23 cellular contexts compared by ENCODE assay signal in the genomic region with DNA sequence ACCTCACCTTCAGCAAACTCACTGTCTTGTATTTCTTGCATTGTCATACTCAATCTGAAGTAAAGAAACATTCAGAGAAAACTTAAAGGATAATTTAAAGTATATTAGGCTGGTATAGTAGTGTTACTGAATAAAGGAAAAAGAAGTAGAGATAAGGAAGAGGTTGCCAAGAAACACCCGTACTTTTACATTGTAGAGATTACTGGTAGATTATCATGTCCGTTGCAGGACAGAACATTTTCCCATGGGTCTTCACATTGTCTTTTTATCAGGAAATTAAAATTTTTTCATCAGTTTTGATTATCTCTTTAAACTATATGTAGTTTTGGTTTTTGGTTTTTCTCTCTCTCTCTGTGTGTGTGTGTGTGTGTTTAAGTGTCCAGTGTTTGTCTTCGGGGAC. TPM values are rescaled to one million over a fixed set of nuclear protein-coding genes. Genes with fewer than 3 reads are reported as not detected.
DNase-seq lines count a peak whose midpoint lies in the region; ATAC-seq and TF ChIP-seq lines count a peak whose summit lies in the region.
"Had no signal": no experiment of that assay in that cellular context is flagged by ENCODE, and none has a peak within 500 bp of the region (broad histone marks: within the 10 kb centered on the region; RNA-seq: fewer than 3 reads in every experiment).

No MANE protein-coding gene starts in this region.

- no peak for ATAC-seq in CD4-positive, alpha-beta T cell (ENCODE audit: poor library complexity)
- no peak for ATAC-seq in T-cell (replicated peaks in 1 of 4)
- no peak for ATAC-seq in activated CD8-positive, alpha-beta T cell treated with anti-CD3 and anti-CD28 coated beads for 36 hours
- ATAC-seq: A549, PC-3 had no signal

- CTCF ChIA-PET in CD4-positive, alpha-beta T cell (lab: Charles Lee), result interaction anchor here (1.2 to 1.3 kb wide), 2 partner anchors 13 to 110 kb away, joined by 3 to 6 read pairs; no protein-coding TSS in a partner anchor
- CTCF ChIA-PET in CD8-positive, alpha-beta memory T cell (lab: Charles Lee), result interaction anchor here (1.0 to 1.5 kb wide), 2 partner anchors 13 to 15 kb away, joined by 3 to 4 read pairs; no protein-coding TSS in a partner anchor
- CTCF ChIA-PET in T-cell (lab: Charles Lee), result interaction anchor here (0.6 to 1.2 kb wide), 2 partner anchors 39 to 60 kb away, joined by 3 to 5 read pairs; no protein-coding TSS in a partner anchor
- CTCF ChIA-PET in activated CD8-positive, alpha-beta T cell treated with anti-CD3 and anti-CD28 coated beads for 36 hours (lab: Charles Lee), result interaction anchor here (0.8 to 1.3 kb wide), 3 partner anchors 51 to 110 kb away, joined by 3 to 4 read pairs (median 3); no protein-coding TSS in a partner anchor

- H3K4me3 Mint-ChIP-seq in CD4-positive, alpha-beta T cell, result no peak overlapping the region
- H3K4me3 Mint-ChIP-seq in CD8-positive, alpha-beta memory T cell, result no peak overlapping the region
- no peak overlapping the region for H3K4me3 Mint-ChIP-seq in T-cell
- H3K4me3 Mint-ChIP-seq in activated CD8-positive, alpha-beta T cell treated with anti-CD3 and anti-CD28 coated beads for 36 hours, result no peak overlapping the region

- no peak overlapping the region for H3K4me3 ChIP-seq in CD8-positive, alpha-beta memory T cell (ENCODE audit: low read length)
- H3K4me3 ChIP-seq in effector memory CD4-positive, alpha-beta T cell (ENCODE audit: insufficient read depth, low read depth, low read length, poor library complexity, severe bottlenecking), result no peak overlapping the region
- H3K4me3 ChIP-seq: A549, HAP-1 had no signal

- peaks cover 48% of the 10 kb centered on the region for H3K4me1 ChIP-seq in CD8-positive, alpha-beta memory T cell (ENCODE audit: insufficient read depth, low read length)
- H3K4me1 ChIP-seq in effector memory CD4-positive, alpha-beta T cell (ENCODE audit: control insufficient read depth, insufficient read depth, low read length, poor library complexity, severe bottlenecking), result peaks cover 41% of the 10 kb centered on the region
- H3K4me1 ChIP-seq: BE2C, HAP-1 had no signal

- TF ChIP-seq CTCF in CD4-positive, alpha-beta T cell (IDR thresholded peaks at IDR 0.05), result no peak
- no peak for TF ChIP-seq CTCF in activated CD8-positive, alpha-beta T cell treated with anti-CD3 and anti-CD28 coated beads for 36 hours (IDR thresholded peaks at IDR 0.05)

- POLR2A ChIA-PET in CD4-positive, alpha-beta T cell (lab: Charles Lee), result no interaction called here
- POLR2A ChIA-PET in CD8-positive, alpha-beta memory T cell (lab: Charles Lee), result no interaction called here
- POLR2A ChIA-PET in T-cell (lab: Charles Lee), result no interaction called here
- POLR2A ChIA-PET in activated CD8-positive, alpha-beta T cell treated with anti-CD3 and anti-CD28 coated beads for 36 hours (lab: Charles Lee), result interaction anchor here (0.6 to 1.4 kb wide), 2 partner anchors 29 to 273 kb away, joined by 3 read pairs; no protein-coding TSS in a partner anchor

- peak overlapping the region; percentile 2 for H3K27ac Mint-ChIP-seq in CD4-positive, alpha-beta T cell
- peak overlapping the region in 7 of 8 donors; percentile 12 to 98 (median 62) for H3K27ac Mint-ChIP-seq in CD8-positive, alpha-beta memory T cell
- H3K27ac Mint-ChIP-seq in T-cell, result peak overlapping the region; percentile 58 to 70
- H3K27ac Mint-ChIP-seq in activated CD8-positive, alpha-beta T cell treated with anti-CD3 and anti-CD28 coated beads for 36 hours, result no peak overlapping the region

- H3K9me3 ChIP-seq in CD4-positive, alpha-beta T cell (ENCODE audit: control insufficient read depth, low read length), result no peaks in the 10 kb centered on the region
- no peaks in the 10 kb centered on the region for H3K9me3 ChIP-seq in CD8-positive, alpha-beta memory T cell (ENCODE audit: low read length)
- H3K9me3 ChIP-seq in effector memory CD4-positive, alpha-beta T cell (ENCODE audit: control insufficient read depth, low read length), result no peaks in the 10 kb centered on the region
- H3K9me3 ChIP-seq: A549, BE2C, HAP-1 had no signal

- no peaks in the 10 kb centered on the region for H3K9me3 Mint-ChIP-seq in CD4-positive, alpha-beta T cell
- H3K9me3 Mint-ChIP-seq in CD8-positive, alpha-beta memory T cell, result no peaks in the 10 kb centered on the region
- no peaks in the 10 kb centered on the region for H3K9me3 Mint-ChIP-seq in T-cell
- H3K9me3 Mint-ChIP-seq in activated CD8-positive, alpha-beta T cell treated with anti-CD3 and anti-CD28 coated beads for 36 hours, result peaks cover 7% of the 10 kb centered on the region

- H3K27ac ChIP-seq in CD4-positive, alpha-beta T cell (ENCODE audit: low read depth, low read length), result no peak overlapping the region
- no peak overlapping the region for H3K27ac ChIP-seq in CD8-positive, alpha-beta memory T cell (ENCODE audit: low read depth, low read length)
- peak overlapping the region; percentile 46 for H3K27ac ChIP-seq in effector memory CD4-positive, alpha-beta T cell (ENCODE audit: insufficient read depth, low read length, poor library complexity, severe bottlenecking)
- H3K27ac ChIP-seq: A549, KMS-11 had no signal

- H3K4me1 Mint-ChIP-seq in CD4-positive, alpha-beta T cell (ENCODE audit: low read depth), result peaks cover 82% of the 10 kb centered on the region
- peaks cover 67 to 87% (median 84%) of the 10 kb centered on the region in 3 donors for H3K4me1 Mint-ChIP-seq in CD8-positive, alpha-beta memory T cell
- peaks cover 69 to 77% (median 71%) of the 10 kb centered on the region in 3 donors for H3K4me1 Mint-ChIP-seq in T-cell
- H3K4me1 Mint-ChIP-seq in activated CD8-positive, alpha-beta T cell treated with anti-CD3 and anti-CD28 coated beads for 36 hours (ENCODE audit: low read depth), result peaks cover 76% of the 10 kb centered on the region

- peaks cover 4% of the 10 kb centered on the region for H3K36me3 ChIP-seq in CD8-positive, alpha-beta memory T cell (ENCODE audit: insufficient read depth, low read length)
- H3K36me3 ChIP-seq in effector memory CD4-positive, alpha-beta T cell (ENCODE audit: control insufficient read depth, insufficient read depth, low read length), result peaks cover 10% of the 10 kb centered on the region
- H3K36me3 ChIP-seq: HAP-1 had no signal

- no peak for DNase-seq in CD4-positive, alpha-beta T cell
- DNase-seq in CD8-positive, alpha-beta memory T cell, result no peak
- DNase-seq in T-cell (no peak), kidney glomerular epithelial cell (lab: John Stamatoyannopoulos, UW) (no peak), hepatic stellate cell (ENCODE audit: low spot score) (no peak)
- no peak for DNase-seq in effector memory CD4-positive, alpha-beta T cell
- DNase-seq in activated CD8-positive, alpha-beta T cell treated with anti-CD3 and anti-CD28 coated beads for 36 hours, result no peak
- DNase-seq: BE2C, Calu3, NCI-H1105, NCI-H2081, NCI-H2171, NCI-H345, NCI-H524, NCI-H774, PC-3, RPMI8226, SHP77, SW 1271 had no signal

- intact Hi-C loops in CD4-positive, alpha-beta T cell (cut with DNase I, micrococcal nuclease), result no loop called here
- intact Hi-C loops in activated CD8-positive, alpha-beta T cell treated with anti-CD3 and anti-CD28 coated beads for 36 hours (cut with micrococcal nuclease), result no loop called here

- H3K27me3 ChIP-seq in CD4-positive, alpha-beta T cell (ENCODE audit: control insufficient read depth, insufficient read depth, low read length), result no peaks in the 10 kb centered on the region
- no peaks in the 10 kb centered on the region for H3K27me3 ChIP-seq in CD8-positive, alpha-beta memory T cell (ENCODE audit: insufficient read depth, low read length, poor library complexity, severe bottlenecking)
- no peaks in the 10 kb centered on the region for H3K27me3 ChIP-seq in effector memory CD4-positive, alpha-beta T cell (replicated peaks; ENCODE audit: control insufficient read depth, insufficient read depth, low read length, poor library complexity, severe bottlenecking)
- H3K27me3 ChIP-seq: BE2C had no signal

- no peaks in the 10 kb centered on the region for H3K27me3 Mint-ChIP-seq in CD4-positive, alpha-beta T cell
- H3K27me3 Mint-ChIP-seq in CD8-positive, alpha-beta memory T cell, result no peaks in the 10 kb centered on the region
- H3K27me3 Mint-ChIP-seq in T-cell, result no peaks in the 10 kb centered on the region
- no peaks in the 10 kb centered on the region for H3K27me3 Mint-ChIP-seq in activated CD8-positive, alpha-beta T cell treated with anti-CD3 and anti-CD28 coated beads for 36 hours

- peaks cover 68% of the 10 kb centered on the region for H3K36me3 Mint-ChIP-seq in CD4-positive, alpha-beta T cell (ENCODE audit: low read depth)
- peaks cover 21 to 55% (median 26%) of the 10 kb centered on the region in 3 donors for H3K36me3 Mint-ChIP-seq in CD8-positive, alpha-beta memory T cell
- H3K36me3 Mint-ChIP-seq in T-cell, result peaks cover 52% of the 10 kb centered on the region
- peaks cover 58% of the 10 kb centered on the region for H3K36me3 Mint-ChIP-seq in activated CD8-positive, alpha-beta T cell treated with anti-CD3 and anti-CD28 coated beads for 36 hours (ENCODE audit: low read depth)

RNA-seq across cellular contexts. Expression of a gene that starts 19.9 kb away (rescaled TPM):
- 100 to 1,000 TPM; 330 to 337 TPM for total RNA-seq in CD4-positive, alpha-beta T cell
- total RNA-seq in CD8-positive, alpha-beta memory T cell, result 10 to 100 TPM; 61.5 to 62.8 TPM
- 232 TPM for polyA plus RNA-seq in CD8-positive, alpha-beta memory T cell
- total RNA-seq in T-cell, result 100 to 1,000 TPM in 3 of 5 donors, 10 to 100 TPM in 2; 69.9 to 152 (median 100) TPM
- total RNA-seq in activated CD8-positive, alpha-beta T cell treated with anti-CD3 and anti-CD28 coated beads for 36 hours, result 10 to 100 TPM in 1 of 2 experiments, 1 to 10 TPM in 1; 8.6 to 10.0 TPM
- total RNA-seq: Calu3, HT1080, PC-3 had no signal
- polyA plus RNA-seq: A549 had no signal

Comparison
In these comparisons a context has a peak if more than half of its experiments do, and no peak if none do; other contexts are left out.
1. RNA of a gene that starts 19.9 kb away (total RNA-seq): 330 to 337 TPM in CD4-positive, alpha-beta T cell, 69.9 to 152 TPM in T-cell and 61.5 to 62.8 TPM in CD8-positive, alpha-beta memory T cell; 8.6 to 10.0 TPM in activated CD8-positive, alpha-beta T cell treated with anti-CD3 and anti-CD28 coated beads for 36 hours; every median in the first group is over 4 times any median in the second.